In genomic region chr3:131561511-131561910, GRCh38 we compare ENCODE assay signal across 27 cellular contexts. TPM values are rescaled to one million over a fixed set of nuclear protein-coding genes. Genes with fewer than 3 reads are reported as not detected.
DNase-seq lines count a peak whose midpoint lies in the region; ATAC-seq and TF ChIP-seq lines count a peak whose summit lies in the region.
"Had no signal": no experiment of that assay in that cellular context is flagged by ENCODE, and none has a peak within 500 bp of the region (broad histone marks: within the 10 kb centered on the region; RNA-seq: fewer than 3 reads in every experiment).

No MANE protein-coding gene starts in this region.

- peak overlapping the region; percentile 55 for H2AFZ ChIP-seq in neuronal stem cell (ENCODE audit: low read length)

- H3K27me3 ChIP-seq in neuronal stem cell (ENCODE audit: control insufficient read depth in 3 of 3, insufficient read depth in 3 of 3, low read depth in 1 of 3, low read length in 3 of 3): no peaks in the 10 kb centered on the region
- H3K27me3 ChIP-seq: Peyer's patch, sigmoid colon, SJSA1, uterus had no signal

- no peak overlapping the region for H3K14ac ChIP-seq in neuronal stem cell (ENCODE audit: low read length)

- no peak overlapping the region for H4K8ac ChIP-seq in neuronal stem cell (ENCODE audit: low read depth, low read length)

- H3K23ac ChIP-seq in neuronal stem cell (ENCODE audit: low read depth, low read length, poor library complexity): no peak overlapping the region

- H4K91ac ChIP-seq in neuronal stem cell (ENCODE audit: low read depth, low read length, poor library complexity): no peak overlapping the region

- H3K4me3 ChIP-seq in neuronal stem cell (ENCODE audit: low read length in 2 of 2): no peak overlapping the region
- H3K4me3 ChIP-seq: heart right ventricle, Peyer's patch, sigmoid colon, SJSA1, suprapubic skin, uterus had no signal

- H3K4me1 Mint-ChIP-seq in WTC11: peaks cover 39% of the 10 kb centered on the region
- H3K4me1 Mint-ChIP-seq: central memory CD8-positive, alpha-beta T cell; immature natural killer cell; stimulated activated effector memory CD8-positive, alpha-beta T cell treated with anti-CD3 and anti-CD28 coated beads, Interleukin-12 subunit alpha, Interleukin-12 subunit beta, amount 100 ng/mL, for 72 hours had no signal

- H3K4me2 ChIP-seq in neuronal stem cell (ENCODE audit: insufficient read depth, low read length, poor library complexity, severe bottlenecking): no peak overlapping the region

- no peak overlapping the region for H3K9ac ChIP-seq in neuronal stem cell (ENCODE audit: low read depth, low read length, poor library complexity)

- no peaks in the 10 kb centered on the region for H3K27me3 Mint-ChIP-seq in WTC11 (ENCODE audit: low read depth)

- H3K4ac ChIP-seq in neuronal stem cell (ENCODE audit: low read length): no peak overlapping the region

- TF ChIP-seq CTCF in WTC11 (IDR thresholded peaks at IDR 0.05): no peak

- CTCF ChIA-PET in WTC11 (lab: Charles Lee): interaction anchor here (1.8 to 1.9 kb wide), 2 partner anchors 12 to 35 kb away, joined by 6 to 9 read pairs; no protein-coding TSS in a partner anchor

- POLR2A ChIA-PET in WTC11 (lab: Charles Lee): no interaction called here

- H3K36me3 ChIP-seq in neuronal stem cell (replicated peaks in 1 of 2; ENCODE audit: control insufficient read depth in 2 of 2, insufficient read depth in 2 of 2, low read length in 2 of 2): no peaks in the 10 kb centered on the region
- H3K36me3 ChIP-seq: heart right ventricle, Peyer's patch, sigmoid colon, SJSA1, suprapubic skin, uterus had no signal

- peaks cover 6 to 26% of the 10 kb centered on the region in 2 donors for H3K4me1 ChIP-seq in neuronal stem cell (ENCODE audit: control insufficient read depth in 2 of 2, insufficient read depth in 1 of 2, low read depth in 1 of 2, low read length in 2 of 2)
- H3K4me1 ChIP-seq: heart right ventricle, Peyer's patch, sigmoid colon, SJSA1, suprapubic skin, uterus had no signal

- no peak overlapping the region for H3K18ac ChIP-seq in neuronal stem cell (ENCODE audit: low read length)

- H3K27ac ChIP-seq in neuronal stem cell (replicated peaks; ENCODE audit: low read length): no peak overlapping the region
- H3K27ac ChIP-seq: heart right ventricle, Peyer's patch, sigmoid colon, SJSA1, suprapubic skin, uterus, VCaP had no signal

- no peak overlapping the region for H2AK5ac ChIP-seq in neuronal stem cell (ENCODE audit: low read depth, low read length)

- no peaks in the 10 kb centered on the region for H3K36me3 Mint-ChIP-seq in WTC11
- no peaks in the 10 kb centered on the region for H3K36me3 Mint-ChIP-seq in activated naive CD4-positive, alpha-beta T cell treated with anti-CD3 and anti-CD28 coated beads, Interleukin-2, amount 50 U/mL, for 72 hours
- H3K36me3 Mint-ChIP-seq: immature natural killer cell; stimulated activated effector memory CD8-positive, alpha-beta T cell treated with anti-CD3 and anti-CD28 coated beads, Interleukin-12 subunit alpha, Interleukin-12 subunit beta, amount 100 ng/mL, for 72 hours had no signal

- no peak overlapping the region for H2BK120ac ChIP-seq in neuronal stem cell (ENCODE audit: low read depth, low read length)

- H2BK15ac ChIP-seq in neuronal stem cell (ENCODE audit: low read length): no peak overlapping the region

- H3K27ac Mint-ChIP-seq in WTC11: peak overlapping the region; percentile 66; the same call in 1 of the 2 replicates
- H3K27ac Mint-ChIP-seq in activated naive CD4-positive, alpha-beta T cell treated with anti-CD3 and anti-CD28 coated beads, Interleukin-2, amount 50 U/mL, for 72 hours: no peak overlapping the region
- H3K27ac Mint-ChIP-seq: immature natural killer cell; stimulated activated effector memory CD8-positive, alpha-beta T cell treated with anti-CD3 and anti-CD28 coated beads, Interleukin-12 subunit alpha, Interleukin-12 subunit beta, amount 100 ng/mL, for 72 hours had no signal

- no peak overlapping the region for H2BK12ac ChIP-seq in neuronal stem cell (ENCODE audit: low read length)

- H3K9me3 ChIP-seq in neuronal stem cell (replicated peaks in 1 of 2; ENCODE audit: control insufficient read depth in 2 of 2, insufficient read depth in 1 of 2, low read depth in 1 of 2, low read length in 2 of 2): no peaks in the 10 kb centered on the region
- H3K9me3 ChIP-seq: heart right ventricle, Peyer's patch, sigmoid colon, SJSA1, suprapubic skin, uterus had no signal

- H2BK5ac ChIP-seq in neuronal stem cell (ENCODE audit: low read length): no peak overlapping the region

- no CpG with 5 or more reads among the region's 2 CpGs for WGBS in neuronal stem cell (ENCODE audit: extremely low coverage in 2 of 2, insufficient read length in 2 of 2, insufficient replicate concordance in 1 of 2), 2 donors

- peak; percentile 2 for DNase-seq in ELF-1 (ENCODE audit: low read depth, low spot score)
- no peak for DNase-seq in WTC11 (ENCODE audit: low spot score)
- DNase-seq in neuronal stem cell (ENCODE audit: low spot score): peak; percentile 37
- no peak for DNase-seq in activated naive CD4-positive, alpha-beta T cell treated with anti-CD3 and anti-CD28 coated beads, Interleukin-2, amount 50 U/mL, for 72 hours (ENCODE audit: low spot score in 2 of 2)
- no peak for DNase-seq in 8988T
- DNase-seq: activated CD8-positive, alpha-beta memory T cell treated with anti-CD3 and anti-CD28 coated beads, Interleukin-2, amount 50 U/mL, for 4 hours; DMS 273 treated with DMSO at 0.1 percent for 48 hours; effector memory CD4-positive, alpha-beta T cell; GDM1; H7; heart right ventricle; immature natural killer cell; Kasumi-1; NCI-H1092; NCI-H2029 treated with DMSO at 0.1 percent for 48 hours; NCI-H446; Peyer's patch; sigmoid colon; uterus had no signal

- ATAC-seq in WTC11 (no peak), esophagus mucosa (peak; percentile 95), GM19455 (IDR thresholded peaks at IDR 0.05; ENCODE audit: unreplicated experiment) (no peak), GM18511 (IDR thresholded peaks at IDR 0.05; ENCODE audit: unreplicated experiment) (no peak)
- ATAC-seq in activated naive CD4-positive, alpha-beta T cell treated with anti-CD3 and anti-CD28 coated beads, Interleukin-2, amount 50 U/mL, for 72 hours: no peak
- ATAC-seq: heart right ventricle; stimulated activated effector memory CD8-positive, alpha-beta T cell treated with anti-CD3 and anti-CD28 coated beads, Interleukin-12 subunit alpha, Interleukin-12 subunit beta, amount 100 ng/mL, for 72 hours had no signal

- H3K79me1 ChIP-seq in neuronal stem cell (ENCODE audit: low read depth, low read length): no peaks in the 10 kb centered on the region

- H3K4me3 Mint-ChIP-seq in WTC11: no peak overlapping the region
- H3K4me3 Mint-ChIP-seq: central memory CD8-positive, alpha-beta T cell; immature natural killer cell; stimulated activated effector memory CD8-positive, alpha-beta T cell treated with anti-CD3 and anti-CD28 coated beads, Interleukin-12 subunit alpha, Interleukin-12 subunit beta, amount 100 ng/mL, for 72 hours had no signal

- no peaks in the 10 kb centered on the region for H3K9me3 Mint-ChIP-seq in WTC11
- no peaks in the 10 kb centered on the region for H3K9me3 Mint-ChIP-seq in activated naive CD4-positive, alpha-beta T cell treated with anti-CD3 and anti-CD28 coated beads, Interleukin-2, amount 50 U/mL, for 72 hours
- H3K9me3 Mint-ChIP-seq: central memory CD8-positive, alpha-beta T cell; immature natural killer cell; stimulated activated effector memory CD8-positive, alpha-beta T cell treated with anti-CD3 and anti-CD28 coated beads, Interleukin-12 subunit alpha, Interleukin-12 subunit beta, amount 100 ng/mL, for 72 hours had no signal

TF ChIP-seq in WTC11, 78 proteins besides CTCF, POLR2A, EP300 and RAD21:
- TF ChIP-seq HMGA2 (CRISPR knock-in tag; IDR thresholded peaks at IDR 0.05) (0 out of 2 replicates have a peak, but pooled peaks have one; percentile 21), ZBTB21 (CRISPR knock-in tag; IDR thresholded peaks at IDR 0.05; ENCODE audit: borderline replicate concordance) (no peak), ZNF232 (CRISPR knock-in tag; IDR thresholded peaks at IDR 0.05) (no peak), GABPB1 (CRISPR knock-in tag; IDR thresholded peaks at IDR 0.05) (no peak)

RNA-seq across cellular contexts. Expression of gene MRPL3, which starts 58.7 kb away (rescaled TPM):
- total RNA-seq in WTC11 (2021) (127 to 162 TPM (median 135 TPM) in 3 replicates), esophagus mucosa (65.6 TPM)
- 109 TPM for polyA plus RNA-seq in neuronal stem cell (2013, experiment 1 of 2)
- polyA plus RNA-seq in neuronal stem cell (2013, experiment 2 of 2): 106 TPM
- 100 to 1,000 TPM; 105 to 127 TPM for total RNA-seq in activated naive CD4-positive, alpha-beta T cell treated with anti-CD3 and anti-CD28 coated beads, Interleukin-2, amount 50 U/mL, for 72 hours

Comparison
In these comparisons a context has a peak if more than half of its experiments do, and no peak if none do; other contexts are left out.
1. DNase-seq: peak in ELF-1 (single experiment) and neuronal stem cell (single experiment); none in WTC11 (single experiment), activated naive CD4-positive, alpha-beta T cell treated with anti-CD3 and anti-CD28 coated beads, Interleukin-2, amount 50 U/mL, for 72 hours (0 of 2) and 8988T (single experiment).